32 cellular contexts compared by ENCODE assay signal in the genomic region with DNA sequence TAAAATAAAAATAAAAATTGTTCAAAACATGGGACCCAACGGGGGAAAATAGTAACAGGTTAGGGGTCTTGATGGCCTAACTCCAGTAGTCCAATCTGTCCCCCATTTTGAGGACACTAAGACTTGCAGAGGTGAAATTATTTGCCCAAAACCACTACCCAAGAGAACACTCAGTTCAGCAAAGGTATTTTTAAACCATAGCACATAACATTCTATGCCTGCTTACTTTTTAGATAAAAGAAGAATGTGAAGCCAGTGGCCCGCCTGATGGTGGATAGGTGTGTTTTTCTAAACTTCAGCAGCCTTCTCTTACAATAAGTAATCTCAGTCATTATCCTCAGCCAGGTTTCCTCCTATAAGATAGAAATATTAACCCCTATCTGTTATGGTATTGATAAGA.
"Had no signal": no experiment of that assay in that cellular context is flagged by ENCODE, and none has a peak within 500 bp of the region (broad histone marks: within the 10 kb centered on the region; RNA-seq: fewer than 3 reads in every experiment).

No MANE protein-coding gene starts in this region.

- H3K27me3 ChIP-seq: adrenal gland, ascending aorta, brain microvascular endothelial cell, breast epithelium, cardiac muscle cell had no signal

- H3K4me1 ChIP-seq: ascending aorta, breast epithelium had no signal

- H3K9me3 ChIP-seq: adrenal gland, ascending aorta, breast epithelium had no signal

- H3K27ac ChIP-seq: adrenal gland, ascending aorta, brain microvascular endothelial cell, breast epithelium, cardiac muscle cell had no signal

- H3K4me3 ChIP-seq: adrenal gland, ascending aorta, breast epithelium, cardiac muscle cell had no signal

- ATAC-seq: activated naive CD4-positive, alpha-beta T cell treated with anti-CD3 and anti-CD28 coated beads, Interleukin-2, amount 50 U/mL, for 72 hours; activated naive CD8-positive, alpha-beta T cell treated with anti-CD3 and anti-CD28 coated beads, Interleukin-2, amount 50 U/mL, for 24 hours; activated T-cell treated with anti-CD3 and anti-CD28 coated beads, Interleukin-2, amount 50 U/mL, for 4 hours; activated T-cell treated with anti-CD3 and anti-CD28 coated beads, Interleukin-2, amount 50 U/mL, for 72 hours; activated T-helper 17 cell treated with anti-CD3 and anti-CD28 coated beads, Interleukin-2, amount 50 U/mL, for 72 hours had no signal

- DNase-seq: activated effector memory CD4-positive, alpha-beta T cell treated with anti-CD3 and anti-CD28 coated beads, Interleukin-2, amount 50 U/mL, for 16 hours; activated effector memory CD4-positive, alpha-beta T cell treated with Interleukin-2 at 50 U/mL for 16 hours; activated gamma-delta T cell; activated gamma-delta T cell treated with Interleukin-2 at 50 U/mL for 16 hours; activated naive CD4-positive, alpha-beta T cell; activated naive CD4-positive, alpha-beta T cell treated with anti-CD3 and anti-CD28 coated beads for 36 hours; activated naive CD4-positive, alpha-beta T cell treated with anti-CD3 and anti-CD28 coated beads, Interleukin-2, amount 10 ng/mL, durations not matched to agents 7 days and 5 days; activated naive CD4-positive, alpha-beta T cell treated with anti-CD3 and anti-CD28 coated beads, Interleukin-2, amount 50 U/mL, for 16 hours; activated naive CD4-positive, alpha-beta T cell treated with Interleukin-2 at 50 U/mL for 16 hours; activated naive CD8-positive, alpha-beta T cell treated with anti-CD3 and anti-CD28 coated beads for 36 hours; activated naive CD8-positive, alpha-beta T cell treated with anti-CD3 and anti-CD28 coated beads, Interleukin-2, amount 10 ng/mL, durations not matched to agents 7 days and 5 days; activated naive CD8-positive, alpha-beta T cell treated with anti-CD3 and anti-CD28 coated beads, Interleukin-2, amount 50 U/mL, for 24 hours; activated T-cell treated with anti-CD3 and anti-CD28 coated beads for 4 hours; activated T-cell treated with anti-CD3 and anti-CD28 coated beads, Interleukin-2, amount 50 U/mL, for 1 hour; activated T-cell treated with anti-CD3 and anti-CD28 coated beads, Interleukin-2, amount 50 U/mL, for 24 hours; activated T-cell treated with anti-CD3 and anti-CD28 coated beads, Interleukin-2, amount 50 U/mL, for 4 hours; activated T-cell treated with anti-CD3 and anti-CD28 coated beads, Interleukin-2, amount 50 U/mL, for 48 hours; activated T-cell treated with anti-CD3 and anti-CD28 coated beads, Interleukin-2, amount 50 U/mL, for 72 hours; adrenal gland; amniotic stem cell; amygdala; anterior cingulate cortex; aorta; brain microvascular endothelial cell; caudate nucleus; central memory CD4-positive, alpha-beta T cell; cerebellar nuclear complex had no signal

- H3K36me3 ChIP-seq: adrenal gland, ascending aorta, brain microvascular endothelial cell, breast epithelium, cardiac muscle cell had no signal
